In genomic region chr2:234426616-234427015, GRCh38 we compare ENCODE assay signal across 9 cellular contexts.
DNase-seq lines count a peak whose midpoint lies in the region; ATAC-seq and TF ChIP-seq lines count a peak whose summit lies in the region.
"Had no signal": no experiment of that assay in that cellular context is flagged by ENCODE, and none has a peak within 500 bp of the region (broad histone marks: within the 10 kb centered on the region; RNA-seq: fewer than 3 reads in every experiment).

No MANE protein-coding gene starts in this region.

- TF ChIP-seq CTCF in CD14-positive monocyte (IDR thresholded peaks at IDR 0.05) (no peak), gastroesophageal sphincter (IDR thresholded peaks at IDR 0.05) (no peak)

- no peaks in the 10 kb centered on the region for H3K27me3 ChIP-seq in SJSA1 (replicated peaks)
- no peaks in the 10 kb centered on the region for H3K27me3 ChIP-seq in gastroesophageal sphincter

- peaks cover 0 to 5% (median 1%) of the 10 kb centered on the region in 3 donors for H3K27me3 Mint-ChIP-seq in CD14-positive monocyte (ENCODE audit: low read depth in 3 of 3)
- no peaks in the 10 kb centered on the region for H3K27me3 Mint-ChIP-seq in memory B cell

- H3K4me3 ChIP-seq in SJSA1 (no peak overlapping the region), gastroesophageal sphincter (no peak overlapping the region)

- intact Hi-C loops in CD14-positive monocyte (cut with micrococcal nuclease) (loop anchor here (5.0 to 10.0 kb wide), 4 partner anchors 66 to 134 kb away; partner anchors contain the start of gene ARL4C (in 1 of the 2)), left cardiac atrium (cut with DNase I) (no loop called here)

- H3K36me3 ChIP-seq in SJSA1 = no peaks in the 10 kb centered on the region
- H3K36me3 ChIP-seq in gastroesophageal sphincter = no peaks in the 10 kb centered on the region

- H3K36me3 Mint-ChIP-seq in CD14-positive monocyte (peaks cover 2% of the 10 kb centered on the region in 2 donors), memory B cell (no peaks in the 10 kb centered on the region)

- H3K9me3 ChIP-seq in SJSA1 (replicated peaks) (no peaks in the 10 kb centered on the region), gastroesophageal sphincter (no peaks in the 10 kb centered on the region)

- TF ChIP-seq POLR2A in gastroesophageal sphincter (IDR thresholded peaks at IDR 0.05) = no peak

- H3K27ac Mint-ChIP-seq in CD14-positive monocyte (peak overlapping the region; percentile 92 to 98 (median 95)), memory B cell (peak overlapping the region; percentile 96)

- H3K4me1 Mint-ChIP-seq in CD14-positive monocyte (peaks cover 59% of the 10 kb centered on the region), memory B cell (peaks cover 55% of the 10 kb centered on the region)

- DNase-seq in CD14-positive monocyte (ENCODE audit: low spot score) = no peak
- DNase-seq in SJSA1 (ENCODE audit: low read depth in 1 of 2, low spot score in 2 of 2) = no peak
- DNase-seq in memory B cell (ENCODE audit: low spot score in 2 of 2) = no peak
- DNase-seq in NCI-H446 treated with DMSO at 0.1 percent for 48 hours (lab: John Stamatoyannopoulos, UW) = no peak
- DNase-seq in left cardiac atrium = no peak
- DNase-seq: KBM-7 had no signal

- H3K4me3 Mint-ChIP-seq in CD14-positive monocyte (peak overlapping the region; percentile 56 to 69), memory B cell (peak overlapping the region; percentile 64)

- H3K4me1 ChIP-seq in SJSA1 (replicated peaks) (peaks cover 38% of the 10 kb centered on the region), gastroesophageal sphincter (peaks cover 0 to 9% (median 0%) of the 10 kb centered on the region in 3 donors)

- peaks cover 0 to 7% (median 0%) of the 10 kb centered on the region in 7 donors for H3K9me3 Mint-ChIP-seq in CD14-positive monocyte
- H3K9me3 Mint-ChIP-seq in memory B cell = no peaks in the 10 kb centered on the region

- 64% methylated on average over 3 of the region's 4 CpGs; no CpG with 5 or more reads in 1 of the 2 donors for WGBS in gastroesophageal sphincter (ENCODE audit: low coverage in 1 of 2), 2 donors

- ATAC-seq in GM21390 (IDR thresholded peaks at IDR 0.05; ENCODE audit: unreplicated experiment) (peak; percentile 27), memory B cell (ENCODE audit: low read depth) (no peak), left cardiac atrium (no peak), HG03460 (IDR thresholded peaks at IDR 0.05; ENCODE audit: unreplicated experiment) (no peak), gastroesophageal sphincter (no peak)

- TF ChIP-seq EP300 in gastroesophageal sphincter (IDR thresholded peaks at IDR 0.05) = no peak

- peak overlapping the region; percentile 98 for H3K27ac ChIP-seq in SJSA1
- H3K27ac ChIP-seq in gastroesophageal sphincter = no peak overlapping the region

Comparison
In these comparisons a context has a peak if more than half of its experiments do, and no peak if none do; other contexts are left out.
1. intact Hi-C loops: an anchor here in CD14-positive monocyte (5.0 to 10.0 kb wide); none called in left cardiac atrium.